In genomic region chr6:3888153-3888957, GRCh38 we compare ENCODE assay signal across 1 cellular context.
TF ChIP-seq lines count a peak whose summit lies in the region.

No MANE protein-coding gene starts in this region.

TF ChIP-seq in K562, 482 proteins besides CTCF, POLR2A, EP300 and RAD21:
- TF ChIP-seq CEBPG (CRISPR knock-in tag; IDR thresholded peaks at IDR 0.05) (no peak), CEBPG (tag; conservative IDR thresholded peaks at IDR 0.05 in 1 of 2, IDR thresholded peaks at IDR 0.05 in 1 of 2) (peak; percentile 30 to 50; a peak in 3 of 4 replicates), CBX8 (IDR thresholded peaks at IDR 0.05; ENCODE audit: borderline replicate concordance, extremely low read depth, low read depth, low read length, poor library complexity, severe bottlenecking) (no peak), CEBPB (tag; IDR thresholded peaks at IDR 0.05) (peak; percentile 65; the same call in 1 of the 2 replicates)
TF ChIP-seq in K562: peak in this region for 2.
